Comparison of ENCODE assay signal across 3 cellular contexts in the genomic region with DNA sequence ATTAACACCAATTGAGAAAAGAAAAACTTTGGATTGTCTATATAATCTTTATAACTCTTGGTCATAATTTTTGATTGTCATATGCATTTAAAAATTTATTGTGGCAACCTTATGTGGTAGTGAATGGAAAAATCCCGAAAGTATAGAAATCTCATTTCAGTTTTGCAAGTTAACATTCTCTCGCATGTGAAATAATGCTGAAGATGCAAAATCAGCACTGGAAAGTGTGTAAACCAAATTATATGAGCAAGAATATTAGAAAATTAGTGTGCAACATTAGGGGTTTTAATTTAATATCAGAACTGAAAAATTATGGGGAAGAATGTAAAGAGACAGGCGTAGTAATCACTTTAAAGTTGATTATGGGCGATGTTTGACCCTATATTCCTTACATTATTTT.
A peak's percentile ranks its signal among the peaks of the same experiment; 100 is the strongest.
TF ChIP-seq lines count a peak whose summit lies in the region.

No MANE protein-coding gene starts in this region.

TF ChIP-seq in HepG2, 621 proteins besides CTCF, POLR2A, EP300 and RAD21:
- TF ChIP-seq ERF (CRISPR knock-in tag; IDR thresholded peaks at IDR 0.05) (no peak), ARNTL (CRISPR knock-in tag; IDR thresholded peaks at IDR 0.05) (no peak), ZFP41 (CRISPR knock-in tag; IDR thresholded peaks at IDR 0.05; ENCODE audit: borderline replicate concordance) (no peak), MAFF (IDR thresholded peaks at IDR 0.05; ENCODE audit: low read depth, low read length) (peak; percentile 85), MAFK (conservative IDR thresholded peaks at IDR 0.05 in 1 of 2, IDR thresholded peaks at IDR 0.05 in 1 of 2; ENCODE audit: low read length in 2 of 2) (peak; percentile 78 to 88), ELF3 (CRISPR knock-in tag; IDR thresholded peaks at IDR 0.05) (no peak), KDM2A (CRISPR knock-in tag; IDR thresholded peaks at IDR 0.05; ENCODE audit: borderline replicate concordance, low read depth) (no peak), PCBP2 (optimal IDR thresholded peaks at IDR 0.05; ENCODE audit: low read depth, low read length, poor library complexity, severe bottlenecking) (no peak), ZNF256 (CRISPR knock-in tag; conservative IDR thresholded peaks at IDR 0.05) (no peak), ELF1 (CRISPR knock-in tag; IDR thresholded peaks at IDR 0.05) (no peak), XRCC5 (optimal IDR thresholded peaks at IDR 0.05; ENCODE audit: low read length) (no peak), ZNF33B (CRISPR knock-in tag; IDR thresholded peaks at IDR 0.05) (no peak), JUNB (CRISPR knock-in tag; IDR thresholded peaks at IDR 0.05; ENCODE audit: borderline replicate concordance) (no peak)
- TF ChIP-seq, protein P1, sequence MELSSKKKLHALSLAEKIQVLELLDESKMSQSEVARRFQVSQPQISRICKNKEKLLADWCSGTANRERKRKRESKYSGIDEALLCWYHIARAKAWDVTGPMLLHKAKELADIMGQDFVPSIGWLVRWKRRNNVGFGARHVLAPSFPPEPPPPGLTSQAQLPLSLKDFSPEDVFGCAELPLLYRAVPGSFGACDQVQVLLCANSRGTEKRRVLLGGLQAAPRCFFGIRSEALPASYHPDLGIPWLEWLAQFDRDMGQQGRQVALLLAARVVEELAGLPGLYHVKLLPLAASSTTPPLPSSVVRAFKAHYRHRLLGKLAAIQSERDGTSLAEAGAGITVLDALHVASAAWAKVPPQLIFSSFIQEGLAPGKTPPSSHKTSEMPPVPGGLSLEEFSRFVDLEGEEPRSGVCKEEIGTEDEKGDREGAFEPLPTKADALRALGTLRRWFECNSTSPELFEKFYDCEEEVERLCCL (CRISPR knock-in tag; IDR thresholded peaks at IDR 0.05; ENCODE audit: borderline replicate concordance) = no peak
- TF ChIP-seq, protein P2, sequence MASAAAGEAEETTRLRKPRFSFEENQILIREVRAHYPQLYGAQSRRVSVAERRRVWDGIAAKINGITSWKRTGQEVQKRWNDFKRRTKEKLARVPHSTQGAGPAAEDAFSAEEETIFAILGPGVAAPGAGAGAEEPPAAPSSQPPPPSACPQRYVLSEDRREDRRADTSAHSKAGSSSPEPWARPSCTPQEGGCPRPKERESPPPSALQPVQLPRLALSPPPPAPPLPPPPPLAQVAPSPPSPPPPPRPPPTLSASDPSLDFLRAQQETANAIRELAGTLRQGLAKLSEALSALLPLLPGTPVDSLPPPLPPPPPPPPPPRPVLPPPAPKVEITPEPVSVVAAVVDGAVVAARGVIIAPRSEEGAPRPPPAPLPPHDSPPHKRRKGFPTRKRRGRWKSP (CRISPR knock-in tag; IDR thresholded peaks at IDR 0.05) = no peak
- TF ChIP-seq, protein P3, sequence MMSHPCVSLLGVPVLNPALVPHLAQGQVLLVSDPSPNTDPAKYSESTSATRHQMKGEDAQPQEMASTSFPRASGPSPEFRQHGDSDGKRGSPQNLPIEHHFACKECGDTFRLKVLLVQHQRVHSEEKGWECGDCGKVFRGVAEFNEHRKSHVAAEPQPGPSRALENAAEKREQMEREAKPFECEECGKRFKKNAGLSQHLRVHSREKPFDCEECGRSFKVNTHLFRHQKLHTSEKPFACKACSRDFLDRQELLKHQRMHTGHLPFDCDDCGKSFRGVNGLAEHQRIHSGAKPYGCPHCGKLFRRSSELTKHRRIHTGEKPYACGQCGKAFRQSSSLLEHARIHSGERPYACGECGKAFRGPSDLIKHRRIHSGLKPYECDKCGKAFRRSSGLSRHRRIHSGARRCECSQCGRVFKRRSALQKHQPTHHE (CRISPR knock-in tag; IDR thresholded peaks at IDR 0.05; ENCODE audit: borderline replicate concordance) = no peak
TF ChIP-seq in HepG2: peak in this region for 2.

TF ChIP-seq in IMR-90, 13 proteins besides CTCF, POLR2A, EP300 and RAD21:
- TF ChIP-seq, protein P4, sequence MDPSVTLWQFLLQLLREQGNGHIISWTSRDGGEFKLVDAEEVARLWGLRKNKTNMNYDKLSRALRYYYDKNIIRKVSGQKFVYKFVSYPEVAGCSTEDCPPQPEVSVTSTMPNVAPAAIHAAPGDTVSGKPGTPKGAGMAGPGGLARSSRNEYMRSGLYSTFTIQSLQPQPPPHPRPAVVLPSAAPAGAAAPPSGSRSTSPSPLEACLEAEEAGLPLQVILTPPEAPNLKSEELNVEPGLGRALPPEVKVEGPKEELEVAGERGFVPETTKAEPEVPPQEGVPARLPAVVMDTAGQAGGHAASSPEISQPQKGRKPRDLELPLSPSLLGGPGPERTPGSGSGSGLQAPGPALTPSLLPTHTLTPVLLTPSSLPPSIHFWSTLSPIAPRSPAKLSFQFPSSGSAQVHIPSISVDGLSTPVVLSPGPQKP (IDR thresholded peaks at IDR 0.05; ENCODE audit: borderline replicate concordance, low read depth, low read length) = no peak
- TF ChIP-seq MXI1 (IDR thresholded peaks at IDR 0.05; ENCODE audit: borderline replicate concordance, low read depth, low read length) = no peak
- peak; percentile 80 for TF ChIP-seq MAFK (IDR thresholded peaks at IDR 0.05; ENCODE audit: low read depth, low read length)
- no peak for TF ChIP-seq SMC3 (IDR thresholded peaks at IDR 0.05; ENCODE audit: low read depth, low read length)
- no peak for TF ChIP-seq RCOR1 (IDR thresholded peaks at IDR 0.05; ENCODE audit: insufficient replicate concordance, low read length)
- TF ChIP-seq CHD1 (IDR thresholded peaks at IDR 0.05; ENCODE audit: low read depth, low read length) = no peak

TF ChIP-seq in K562, 482 proteins besides CTCF, POLR2A, EP300 and RAD21:
- TF ChIP-seq ZNF239 (CRISPR knock-in tag; IDR thresholded peaks at IDR 0.05) (no peak), MAFG (tag; conservative IDR thresholded peaks at IDR 0.05) (peak; percentile 65), MAZ (CRISPR knock-in tag; conservative IDR thresholded peaks at IDR 0.05 in 1 of 2, IDR thresholded peaks at IDR 0.05 in 1 of 2) (no peak), C11orf30 (IDR thresholded peaks at IDR 0.05; ENCODE audit: low read depth) (peak; percentile 65), KDM4B (IDR thresholded peaks at IDR 0.05; ENCODE audit: borderline replicate concordance in 2 of 2, low read depth in 1 of 2) (no peak), MAFK (IDR thresholded peaks at IDR 0.05; ENCODE audit: low read length) (peak; percentile 68), RBM22 (IDR thresholded peaks at IDR 0.05; ENCODE audit: low read depth, low read length, poor library complexity, severe bottlenecking) (no peak), ARID2 (IDR thresholded peaks at IDR 0.05) (no peak), MAFF (IDR thresholded peaks at IDR 0.05; ENCODE audit: low read length) (peak; percentile 72), ZNF431 (CRISPR knock-in tag; IDR thresholded peaks at IDR 0.05) (no peak), ZNF79 (CRISPR knock-in tag; IDR thresholded peaks at IDR 0.05; ENCODE audit: low read depth) (no peak), BCL6 (CRISPR knock-in tag; IDR thresholded peaks at IDR 0.05) (no peak), TAF7 (tag; IDR thresholded peaks at IDR 0.05) (no peak), BCOR (IDR thresholded peaks at IDR 0.05) (no peak), ZNF140 (CRISPR knock-in tag; IDR thresholded peaks at IDR 0.05) (no peak), THRAP3 (IDR thresholded peaks at IDR 0.05; ENCODE audit: borderline replicate concordance) (no peak), ZNF316 (IDR thresholded peaks at IDR 0.05) (peak; percentile 82)
- TF ChIP-seq, protein P5, sequence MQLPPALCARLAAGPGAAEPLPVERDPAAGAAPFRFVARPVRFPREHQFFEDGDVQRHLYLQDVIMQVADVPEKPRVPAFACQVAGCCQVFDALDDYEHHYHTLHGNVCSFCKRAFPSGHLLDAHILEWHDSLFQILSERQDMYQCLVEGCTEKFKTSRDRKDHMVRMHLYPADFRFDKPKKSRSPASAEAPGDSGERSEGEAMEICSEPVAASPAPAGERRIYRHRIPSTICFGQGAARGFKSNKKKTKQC (CRISPR knock-in tag; IDR thresholded peaks at IDR 0.05) = no peak
- TF ChIP-seq, protein P6, sequence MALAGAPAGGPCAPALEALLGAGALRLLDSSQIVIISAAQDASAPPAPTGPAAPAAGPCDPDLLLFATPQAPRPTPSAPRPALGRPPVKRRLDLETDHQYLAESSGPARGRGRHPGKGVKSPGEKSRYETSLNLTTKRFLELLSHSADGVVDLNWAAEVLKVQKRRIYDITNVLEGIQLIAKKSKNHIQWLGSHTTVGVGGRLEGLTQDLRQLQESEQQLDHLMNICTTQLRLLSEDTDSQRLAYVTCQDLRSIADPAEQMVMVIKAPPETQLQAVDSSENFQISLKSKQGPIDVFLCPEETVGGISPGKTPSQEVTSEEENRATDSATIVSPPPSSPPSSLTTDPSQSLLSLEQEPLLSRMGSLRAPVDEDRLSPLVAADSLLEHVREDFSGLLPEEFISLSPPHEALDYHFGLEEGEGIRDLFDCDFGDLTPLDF (CRISPR knock-in tag; IDR thresholded peaks at IDR 0.05) = no peak
- TF ChIP-seq, protein P7, sequence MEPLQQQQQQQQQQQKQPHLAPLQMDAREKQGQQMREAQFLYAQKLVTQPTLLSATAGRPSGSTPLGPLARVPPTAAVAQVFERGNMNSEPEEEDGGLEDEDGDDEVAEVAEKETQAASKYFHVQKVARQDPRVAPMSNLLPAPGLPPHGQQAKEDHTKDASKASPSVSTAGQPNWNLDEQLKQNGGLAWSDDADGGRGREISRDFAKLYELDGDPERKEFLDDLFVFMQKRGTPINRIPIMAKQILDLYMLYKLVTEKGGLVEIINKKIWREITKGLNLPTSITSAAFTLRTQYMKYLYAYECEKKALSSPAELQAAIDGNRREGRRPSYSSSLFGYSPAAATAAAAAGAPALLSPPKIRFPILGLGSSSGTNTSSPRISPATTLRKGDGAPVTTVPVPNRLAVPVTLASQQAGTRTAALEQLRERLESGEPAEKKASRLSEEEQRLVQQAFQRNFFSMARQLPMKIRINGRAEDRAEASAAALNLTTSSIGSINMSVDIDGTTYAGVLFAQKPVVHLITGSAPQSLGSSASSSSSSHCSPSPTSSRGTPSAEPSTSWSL (CRISPR knock-in tag; IDR thresholded peaks at IDR 0.05; ENCODE audit: borderline replicate concordance) = no peak
- TF ChIP-seq, protein P8, sequence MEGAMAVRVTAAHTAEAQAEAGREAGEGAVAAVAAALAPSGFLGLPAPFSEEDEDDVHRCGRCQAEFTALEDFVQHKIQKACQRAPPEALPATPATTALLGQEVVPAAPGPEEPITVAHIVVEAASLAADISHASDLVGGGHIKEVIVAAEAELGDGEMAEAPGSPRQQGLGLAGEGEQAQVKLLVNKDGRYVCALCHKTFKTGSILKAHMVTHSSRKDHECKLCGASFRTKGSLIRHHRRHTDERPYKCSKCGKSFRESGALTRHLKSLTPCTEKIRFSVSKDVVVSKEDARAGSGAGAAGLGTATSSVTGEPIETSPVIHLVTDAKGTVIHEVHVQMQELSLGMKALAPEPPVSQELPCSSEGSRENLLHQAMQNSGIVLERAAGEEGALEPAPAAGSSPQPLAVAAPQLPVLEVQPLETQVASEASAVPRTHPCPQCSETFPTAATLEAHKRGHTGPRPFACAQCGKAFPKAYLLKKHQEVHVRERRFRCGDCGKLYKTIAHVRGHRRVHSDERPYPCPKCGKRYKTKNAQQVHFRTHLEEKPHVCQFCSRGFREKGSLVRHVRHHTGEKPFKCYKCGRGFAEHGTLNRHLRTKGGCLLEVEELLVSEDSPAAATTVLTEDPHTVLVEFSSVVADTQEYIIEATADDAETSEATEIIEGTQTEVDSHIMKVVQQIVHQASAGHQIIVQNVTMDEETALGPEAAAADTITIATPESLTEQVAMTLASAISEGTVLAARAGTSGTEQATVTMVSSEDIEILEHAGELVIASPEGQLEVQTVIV (CRISPR knock-in tag; IDR thresholded peaks at IDR 0.05; ENCODE audit: borderline replicate concordance) = no peak
- TF ChIP-seq, protein P4 (CRISPR knock-in tag; IDR thresholded peaks at IDR 0.05) = no peak
- TF ChIP-seq, protein P9, sequence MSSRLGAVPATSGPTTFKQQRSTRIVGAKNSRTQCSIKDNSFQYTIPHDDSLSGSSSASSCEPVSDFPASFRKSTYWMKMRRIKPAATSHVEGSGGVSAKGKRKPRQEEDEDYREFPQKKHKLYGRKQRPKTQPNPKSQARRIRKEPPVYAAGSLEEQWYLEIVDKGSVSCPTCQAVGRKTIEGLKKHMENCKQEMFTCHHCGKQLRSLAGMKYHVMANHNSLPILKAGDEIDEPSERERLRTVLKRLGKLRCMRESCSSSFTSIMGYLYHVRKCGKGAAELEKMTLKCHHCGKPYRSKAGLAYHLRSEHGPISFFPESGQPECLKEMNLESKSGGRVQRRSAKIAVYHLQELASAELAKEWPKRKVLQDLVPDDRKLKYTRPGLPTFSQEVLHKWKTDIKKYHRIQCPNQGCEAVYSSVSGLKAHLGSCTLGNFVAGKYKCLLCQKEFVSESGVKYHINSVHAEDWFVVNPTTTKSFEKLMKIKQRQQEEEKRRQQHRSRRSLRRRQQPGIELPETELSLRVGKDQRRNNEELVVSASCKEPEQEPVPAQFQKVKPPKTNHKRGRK (tag; IDR thresholded peaks at IDR 0.05) = no peak
